ENCODE assay signal across 8 cellular contexts in genomic region chr14:49867831-49868719, GRCh38. TPM values are rescaled to one million over a fixed set of nuclear protein-coding genes. Genes with fewer than 3 reads are reported as not detected.
DNase-seq lines count a peak whose midpoint lies in the region; ATAC-seq and TF ChIP-seq lines count a peak whose summit lies in the region.

No MANE protein-coding gene starts in this region.

- H3K36me3 ChIP-seq in BLaER1 treated with 17β-estradiol and CSF1 and Interleukin-3, amounts not matched to agents 10 nM and 100 nM, result no peaks in the 10 kb centered on the region
- no peaks in the 10 kb centered on the region for H3K36me3 ChIP-seq in colonic mucosa

- H4K20me1 ChIP-seq in BLaER1 treated with 17β-estradiol and CSF1 and Interleukin-3, amounts not matched to agents 10 nM and 100 nM, result no peaks in the 10 kb centered on the region

- H3K27ac ChIP-seq in BLaER1 treated with 17β-estradiol and CSF1 and Interleukin-3, amounts not matched to agents 10 nM and 100 nM, result peak overlapping the region; percentile 84 to 94 (median 89)
- H3K27ac ChIP-seq in colonic mucosa, result peak overlapping the region; percentile 77

- H3K27me3 ChIP-seq in BLaER1 treated with 17β-estradiol and CSF1 and Interleukin-3, amounts not matched to agents 10 nM and 100 nM, result no peaks in the 10 kb centered on the region
- H3K27me3 ChIP-seq in colonic mucosa, result no peaks in the 10 kb centered on the region

- peak overlapping the region; percentile 56 to 75 (median 66) for H3K4me3 ChIP-seq in BLaER1 treated with 17β-estradiol and CSF1 and Interleukin-3, amounts not matched to agents 10 nM and 100 nM
- peak overlapping the region; percentile 40 for H3K4me3 ChIP-seq in colonic mucosa

- TF ChIP-seq CTCF in colonic mucosa (IDR thresholded peaks at IDR 0.05), result no peak

- peak overlapping the region; percentile 81 to 96 (median 88) for H3K4me2 ChIP-seq in BLaER1 treated with 17β-estradiol and CSF1 and Interleukin-3, amounts not matched to agents 10 nM and 100 nM

- H3K4me1 ChIP-seq in BLaER1 treated with 17β-estradiol and CSF1 and Interleukin-3, amounts not matched to agents 10 nM and 100 nM, result peaks cover 33 to 81% (median 47%) of the 10 kb centered on the region in 10 experiments
- H3K4me1 ChIP-seq in colonic mucosa, result peaks cover 4% of the 10 kb centered on the region

- ATAC-seq in GM19328 (IDR thresholded peaks at IDR 0.05; ENCODE audit: unreplicated experiment) (peak; percentile 92), HG03460 (IDR thresholded peaks at IDR 0.05; ENCODE audit: unreplicated experiment) (peak; percentile 85)

- DNase-seq in NCI-H524 (lab: John Stamatoyannopoulos, UW) (peak; percentile 96 to 98), colonic mucosa (peak; percentile 99), left kidney (ENCODE audit: low read depth, low spot score) (peak; percentile 97)
- peak; percentile 97 to 98 for DNase-seq in activated CD4-positive, alpha-beta T cell treated with anti-CD3 and anti-CD28 coated beads for 4 hours
- peak; percentile 99 for DNase-seq in stimulated activated CD4-positive, alpha-beta T cell treated with anti-CD3 and anti-CD28 coated beads, Interleukin-1b, Interleukin-23, amount 100 ng/mL, for 4 hours (ENCODE audit: low read depth in 2 of 2)

- H3K9me3 ChIP-seq in BLaER1 treated with 17β-estradiol and CSF1 and Interleukin-3, amounts not matched to agents 10 nM and 100 nM (replicated peaks in 1 of 11), result no peaks in the 10 kb centered on the region
- no peaks in the 10 kb centered on the region for H3K9me3 ChIP-seq in colonic mucosa

- intact Hi-C loops in colonic mucosa (cut with DNase I), result loop anchor here (5.0 to 10.0 kb wide), 2 partner anchors 107 to 174 kb away; no protein-coding TSS in a partner anchor

- peak overlapping the region; percentile 76 to 94 (median 87) for H3K9ac ChIP-seq in BLaER1 treated with 17β-estradiol and CSF1 and Interleukin-3, amounts not matched to agents 10 nM and 100 nM
- H3K9ac ChIP-seq in colonic mucosa (ENCODE audit: low read depth in 2 of 2, low read length in 2 of 2), result peak overlapping the region; percentile 81 to 90

RNA-seq across cellular contexts. Expression of gene NEMF, which starts 15.5 kb away (rescaled TPM):
- total RNA-seq in colonic mucosa, result 10 to 100 TPM; 52.8 to 56.7 TPM

RNA-seq across cellular contexts. Expression of gene ARF6, which starts 24.8 kb away (rescaled TPM):
- 100 to 1,000 TPM; 136 to 161 TPM for total RNA-seq in colonic mucosa

Comparison
In these comparisons a context has a peak if more than half of its experiments do, and no peak if none do; other contexts are left out.
1. Peak in every context shown above with its lines: DNase-seq, ATAC-seq, H3K4me3 ChIP-seq and H3K27ac ChIP-seq.